2 cellular contexts compared by ENCODE assay signal in the genomic region with DNA sequence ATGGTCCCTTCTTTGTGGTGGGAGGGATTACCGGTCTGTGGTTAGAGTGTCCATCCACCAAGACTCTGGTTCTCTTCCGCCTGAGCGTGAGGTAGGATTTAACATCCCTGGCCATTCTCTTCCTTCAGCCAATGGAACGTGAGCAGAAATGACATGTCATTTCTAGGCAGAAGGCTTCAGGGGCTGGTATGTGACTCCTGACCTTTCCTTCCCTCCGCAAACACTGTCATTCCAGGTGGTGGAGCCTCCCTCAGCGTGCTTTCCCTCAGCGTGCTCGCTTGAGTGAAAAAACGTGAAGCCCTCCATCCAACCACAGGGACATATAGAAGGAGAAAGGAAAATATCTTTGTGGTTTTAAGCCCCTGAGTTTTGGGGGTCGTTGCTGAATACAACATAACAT.
TF ChIP-seq lines count a peak whose summit lies in the region.

No MANE protein-coding gene starts in this region.

TF ChIP-seq in GM23338, 12 proteins besides CTCF, POLR2A, EP300 and RAD21 (continued from another document):
- TF ChIP-seq, protein P1, sequence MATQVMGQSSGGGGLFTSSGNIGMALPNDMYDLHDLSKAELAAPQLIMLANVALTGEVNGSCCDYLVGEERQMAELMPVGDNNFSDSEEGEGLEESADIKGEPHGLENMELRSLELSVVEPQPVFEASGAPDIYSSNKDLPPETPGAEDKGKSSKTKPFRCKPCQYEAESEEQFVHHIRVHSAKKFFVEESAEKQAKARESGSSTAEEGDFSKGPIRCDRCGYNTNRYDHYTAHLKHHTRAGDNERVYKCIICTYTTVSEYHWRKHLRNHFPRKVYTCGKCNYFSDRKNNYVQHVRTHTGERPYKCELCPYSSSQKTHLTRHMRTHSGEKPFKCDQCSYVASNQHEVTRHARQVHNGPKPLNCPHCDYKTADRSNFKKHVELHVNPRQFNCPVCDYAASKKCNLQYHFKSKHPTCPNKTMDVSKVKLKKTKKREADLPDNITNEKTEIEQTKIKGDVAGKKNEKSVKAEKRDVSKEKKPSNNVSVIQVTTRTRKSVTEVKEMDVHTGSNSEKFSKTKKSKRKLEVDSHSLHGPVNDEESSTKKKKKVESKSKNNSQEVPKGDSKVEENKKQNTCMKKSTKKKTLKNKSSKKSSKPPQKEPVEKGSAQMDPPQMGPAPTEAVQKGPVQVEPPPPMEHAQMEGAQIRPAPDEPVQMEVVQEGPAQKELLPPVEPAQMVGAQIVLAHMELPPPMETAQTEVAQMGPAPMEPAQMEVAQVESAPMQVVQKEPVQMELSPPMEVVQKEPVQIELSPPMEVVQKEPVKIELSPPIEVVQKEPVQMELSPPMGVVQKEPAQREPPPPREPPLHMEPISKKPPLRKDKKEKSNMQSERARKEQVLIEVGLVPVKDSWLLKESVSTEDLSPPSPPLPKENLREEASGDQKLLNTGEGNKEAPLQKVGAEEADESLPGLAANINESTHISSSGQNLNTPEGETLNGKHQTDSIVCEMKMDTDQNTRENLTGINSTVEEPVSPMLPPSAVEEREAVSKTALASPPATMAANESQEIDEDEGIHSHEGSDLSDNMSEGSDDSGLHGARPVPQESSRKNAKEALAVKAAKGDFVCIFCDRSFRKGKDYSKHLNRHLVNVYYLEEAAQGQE (IDR thresholded peaks at IDR 0.05; ENCODE audit: unreplicated experiment) = no peak
- TF ChIP-seq EZH2phosphoT487 (IDR thresholded peaks at IDR 0.05; ENCODE audit: unreplicated experiment) = no peak

TF ChIP-seq in WTC11, 78 proteins besides CTCF, POLR2A, EP300 and RAD21 (continued from another document):
- TF ChIP-seq, protein P2, sequence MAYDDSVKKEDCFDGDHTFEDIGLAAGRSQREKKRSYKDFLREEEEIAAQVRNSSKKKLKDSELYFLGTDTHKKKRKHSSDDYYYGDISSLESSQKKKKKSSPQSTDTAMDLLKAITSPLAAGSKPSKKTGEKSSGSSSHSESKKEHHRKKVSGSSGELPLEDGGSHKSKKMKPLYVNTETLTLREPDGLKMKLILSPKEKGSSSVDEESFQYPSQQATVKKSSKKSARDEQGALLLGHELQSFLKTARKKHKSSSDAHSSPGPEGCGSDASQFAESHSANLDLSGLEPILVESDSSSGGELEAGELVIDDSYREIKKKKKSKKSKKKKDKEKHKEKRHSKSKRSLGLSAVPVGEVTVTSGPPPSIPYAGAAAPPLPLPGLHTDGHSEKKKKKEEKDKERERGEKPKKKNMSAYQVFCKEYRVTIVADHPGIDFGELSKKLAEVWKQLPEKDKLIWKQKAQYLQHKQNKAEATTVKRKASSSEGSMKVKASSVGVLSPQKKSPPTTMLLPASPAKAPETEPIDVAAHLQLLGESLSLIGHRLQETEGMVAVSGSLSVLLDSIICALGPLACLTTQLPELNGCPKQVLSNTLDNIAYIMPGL (CRISPR knock-in tag; IDR thresholded peaks at IDR 0.05) = no peak
- TF ChIP-seq RORB (CRISPR knock-in tag; IDR thresholded peaks at IDR 0.05) (no peak), ZNF263 (CRISPR knock-in tag; IDR thresholded peaks at IDR 0.05; ENCODE audit: low read depth) (no peak), ZNF671 (CRISPR knock-in tag; IDR thresholded peaks at IDR 0.05) (no peak), TEAD1 (CRISPR knock-in tag; IDR thresholded peaks at IDR 0.05) (no peak), GTF2I (CRISPR knock-in tag; conservative IDR thresholded peaks at IDR 0.05) (no peak), FOXK1 (CRISPR knock-in tag; IDR thresholded peaks at IDR 0.05) (no peak), NR2C2 (CRISPR knock-in tag; IDR thresholded peaks at IDR 0.05) (no peak), ZNF232 (CRISPR knock-in tag; IDR thresholded peaks at IDR 0.05) (no peak), ZNF121 (CRISPR knock-in tag; IDR thresholded peaks at IDR 0.05) (no peak), GRHL2 (CRISPR knock-in tag; IDR thresholded peaks at IDR 0.05; ENCODE audit: insufficient replicate concordance, severe bottlenecking) (no peak), CREB1 (CRISPR knock-in tag; IDR thresholded peaks at IDR 0.05) (no peak), KAT7 (CRISPR knock-in tag; IDR thresholded peaks at IDR 0.05; ENCODE audit: borderline replicate concordance) (no peak)
- TF ChIP-seq, protein P3, sequence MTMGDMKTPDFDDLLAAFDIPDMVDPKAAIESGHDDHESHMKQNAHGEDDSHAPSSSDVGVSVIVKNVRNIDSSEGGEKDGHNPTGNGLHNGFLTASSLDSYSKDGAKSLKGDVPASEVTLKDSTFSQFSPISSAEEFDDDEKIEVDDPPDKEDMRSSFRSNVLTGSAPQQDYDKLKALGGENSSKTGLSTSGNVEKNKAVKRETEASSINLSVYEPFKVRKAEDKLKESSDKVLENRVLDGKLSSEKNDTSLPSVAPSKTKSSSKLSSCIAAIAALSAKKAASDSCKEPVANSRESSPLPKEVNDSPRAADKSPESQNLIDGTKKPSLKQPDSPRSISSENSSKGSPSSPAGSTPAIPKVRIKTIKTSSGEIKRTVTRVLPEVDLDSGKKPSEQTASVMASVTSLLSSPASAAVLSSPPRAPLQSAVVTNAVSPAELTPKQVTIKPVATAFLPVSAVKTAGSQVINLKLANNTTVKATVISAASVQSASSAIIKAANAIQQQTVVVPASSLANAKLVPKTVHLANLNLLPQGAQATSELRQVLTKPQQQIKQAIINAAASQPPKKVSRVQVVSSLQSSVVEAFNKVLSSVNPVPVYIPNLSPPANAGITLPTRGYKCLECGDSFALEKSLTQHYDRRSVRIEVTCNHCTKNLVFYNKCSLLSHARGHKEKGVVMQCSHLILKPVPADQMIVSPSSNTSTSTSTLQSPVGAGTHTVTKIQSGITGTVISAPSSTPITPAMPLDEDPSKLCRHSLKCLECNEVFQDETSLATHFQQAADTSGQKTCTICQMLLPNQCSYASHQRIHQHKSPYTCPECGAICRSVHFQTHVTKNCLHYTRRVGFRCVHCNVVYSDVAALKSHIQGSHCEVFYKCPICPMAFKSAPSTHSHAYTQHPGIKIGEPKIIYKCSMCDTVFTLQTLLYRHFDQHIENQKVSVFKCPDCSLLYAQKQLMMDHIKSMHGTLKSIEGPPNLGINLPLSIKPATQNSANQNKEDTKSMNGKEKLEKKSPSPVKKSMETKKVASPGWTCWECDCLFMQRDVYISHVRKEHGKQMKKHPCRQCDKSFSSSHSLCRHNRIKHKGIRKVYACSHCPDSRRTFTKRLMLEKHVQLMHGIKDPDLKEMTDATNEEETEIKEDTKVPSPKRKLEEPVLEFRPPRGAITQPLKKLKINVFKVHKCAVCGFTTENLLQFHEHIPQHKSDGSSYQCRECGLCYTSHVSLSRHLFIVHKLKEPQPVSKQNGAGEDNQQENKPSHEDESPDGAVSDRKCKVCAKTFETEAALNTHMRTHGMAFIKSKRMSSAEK (CRISPR knock-in tag; IDR thresholded peaks at IDR 0.05; ENCODE audit: borderline replicate concordance) = no peak
- TF ChIP-seq, protein P4, sequence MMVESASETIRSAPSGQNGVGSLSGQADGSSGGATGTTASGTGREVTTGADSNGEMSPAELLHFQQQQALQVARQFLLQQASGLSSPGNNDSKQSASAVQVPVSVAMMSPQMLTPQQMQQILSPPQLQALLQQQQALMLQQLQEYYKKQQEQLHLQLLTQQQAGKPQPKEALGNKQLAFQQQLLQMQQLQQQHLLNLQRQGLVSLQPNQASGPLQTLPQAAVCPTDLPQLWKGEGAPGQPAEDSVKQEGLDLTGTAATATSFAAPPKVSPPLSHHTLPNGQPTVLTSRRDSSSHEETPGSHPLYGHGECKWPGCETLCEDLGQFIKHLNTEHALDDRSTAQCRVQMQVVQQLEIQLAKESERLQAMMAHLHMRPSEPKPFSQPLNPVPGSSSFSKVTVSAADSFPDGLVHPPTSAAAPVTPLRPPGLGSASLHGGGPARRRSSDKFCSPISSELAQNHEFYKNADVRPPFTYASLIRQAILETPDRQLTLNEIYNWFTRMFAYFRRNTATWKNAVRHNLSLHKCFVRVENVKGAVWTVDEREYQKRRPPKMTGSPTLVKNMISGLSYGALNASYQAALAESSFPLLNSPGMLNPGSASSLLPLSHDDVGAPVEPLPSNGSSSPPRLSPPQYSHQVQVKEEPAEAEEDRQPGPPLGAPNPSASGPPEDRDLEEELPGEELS (CRISPR knock-in tag; IDR thresholded peaks at IDR 0.05) = no peak
- TF ChIP-seq, protein P5, sequence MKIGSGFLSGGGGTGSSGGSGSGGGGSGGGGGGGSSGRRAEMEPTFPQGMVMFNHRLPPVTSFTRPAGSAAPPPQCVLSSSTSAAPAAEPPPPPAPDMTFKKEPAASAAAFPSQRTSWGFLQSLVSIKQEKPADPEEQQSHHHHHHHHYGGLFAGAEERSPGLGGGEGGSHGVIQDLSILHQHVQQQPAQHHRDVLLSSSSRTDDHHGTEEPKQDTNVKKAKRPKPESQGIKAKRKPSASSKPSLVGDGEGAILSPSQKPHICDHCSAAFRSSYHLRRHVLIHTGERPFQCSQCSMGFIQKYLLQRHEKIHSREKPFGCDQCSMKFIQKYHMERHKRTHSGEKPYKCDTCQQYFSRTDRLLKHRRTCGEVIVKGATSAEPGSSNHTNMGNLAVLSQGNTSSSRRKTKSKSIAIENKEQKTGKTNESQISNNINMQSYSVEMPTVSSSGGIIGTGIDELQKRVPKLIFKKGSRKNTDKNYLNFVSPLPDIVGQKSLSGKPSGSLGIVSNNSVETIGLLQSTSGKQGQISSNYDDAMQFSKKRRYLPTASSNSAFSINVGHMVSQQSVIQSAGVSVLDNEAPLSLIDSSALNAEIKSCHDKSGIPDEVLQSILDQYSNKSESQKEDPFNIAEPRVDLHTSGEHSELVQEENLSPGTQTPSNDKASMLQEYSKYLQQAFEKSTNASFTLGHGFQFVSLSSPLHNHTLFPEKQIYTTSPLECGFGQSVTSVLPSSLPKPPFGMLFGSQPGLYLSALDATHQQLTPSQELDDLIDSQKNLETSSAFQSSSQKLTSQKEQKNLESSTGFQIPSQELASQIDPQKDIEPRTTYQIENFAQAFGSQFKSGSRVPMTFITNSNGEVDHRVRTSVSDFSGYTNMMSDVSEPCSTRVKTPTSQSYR (CRISPR knock-in tag; IDR thresholded peaks at IDR 0.05) = no peak
- TF ChIP-seq, protein P6, sequence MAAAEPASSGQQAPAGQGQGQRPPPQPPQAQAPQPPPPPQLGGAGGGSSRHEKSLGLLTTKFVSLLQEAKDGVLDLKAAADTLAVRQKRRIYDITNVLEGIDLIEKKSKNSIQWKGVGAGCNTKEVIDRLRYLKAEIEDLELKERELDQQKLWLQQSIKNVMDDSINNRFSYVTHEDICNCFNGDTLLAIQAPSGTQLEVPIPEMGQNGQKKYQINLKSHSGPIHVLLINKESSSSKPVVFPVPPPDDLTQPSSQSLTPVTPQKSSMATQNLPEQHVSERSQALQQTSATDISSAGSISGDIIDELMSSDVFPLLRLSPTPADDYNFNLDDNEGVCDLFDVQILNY (CRISPR knock-in tag; IDR thresholded peaks at IDR 0.05) = no peak
- TF ChIP-seq, protein P7, sequence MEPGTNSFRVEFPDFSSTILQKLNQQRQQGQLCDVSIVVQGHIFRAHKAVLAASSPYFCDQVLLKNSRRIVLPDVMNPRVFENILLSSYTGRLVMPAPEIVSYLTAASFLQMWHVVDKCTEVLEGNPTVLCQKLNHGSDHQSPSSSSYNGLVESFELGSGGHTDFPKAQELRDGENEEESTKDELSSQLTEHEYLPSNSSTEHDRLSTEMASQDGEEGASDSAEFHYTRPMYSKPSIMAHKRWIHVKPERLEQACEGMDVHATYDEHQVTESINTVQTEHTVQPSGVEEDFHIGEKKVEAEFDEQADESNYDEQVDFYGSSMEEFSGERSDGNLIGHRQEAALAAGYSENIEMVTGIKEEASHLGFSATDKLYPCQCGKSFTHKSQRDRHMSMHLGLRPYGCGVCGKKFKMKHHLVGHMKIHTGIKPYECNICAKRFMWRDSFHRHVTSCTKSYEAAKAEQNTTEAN (CRISPR knock-in tag; IDR thresholded peaks at IDR 0.05) = no peak
TF ChIP-seq in WTC11: peak in this region for 0.
